Comparison of ENCODE assay signal across 1 cellular context in genomic region chr9:4740623-4741364, GRCh38.
A peak's percentile ranks its signal among the peaks of the same experiment; 100 is the strongest.
TF ChIP-seq lines count a peak whose summit lies in the region.

Gene AK3, minus strand, starts transcription at chr9:4741202. Its CDS starts 115 bp downstream, at chr9:4741087.

TF ChIP-seq in HepG2, 621 proteins besides CTCF, POLR2A, EP300 and RAD21 (continued from another document and continues in another):
- TF ChIP-seq MTF2 (CRISPR knock-in tag; IDR thresholded peaks at IDR 0.05; ENCODE audit: borderline replicate concordance) (no peak; the same call in 1 of the 2 replicates), KIAA2018 (CRISPR knock-in tag; IDR thresholded peaks at IDR 0.05; ENCODE audit: borderline replicate concordance) (no peak), ZFAT (CRISPR knock-in tag; conservative IDR thresholded peaks at IDR 0.05) (peak; percentile 93), GPBP1L1 (CRISPR knock-in tag; IDR thresholded peaks at IDR 0.05) (no peak), ZBTB37 (CRISPR knock-in tag; IDR thresholded peaks at IDR 0.05) (no peak), POLR2AphosphoS5 (IDR thresholded peaks at IDR 0.05; ENCODE audit: low read depth, low read length) (peak; percentile 77), NR2F6 (IDR thresholded peaks at IDR 0.05) (no peak), NR2F6 (CRISPR knock-in tag; IDR thresholded peaks at IDR 0.05) (peak; percentile 7; the same call in 1 of the 2 replicates), TBL1XR1 (IDR thresholded peaks at IDR 0.05; ENCODE audit: borderline replicate concordance, low read length, partially characterized antibody) (no peak), MLLT10 (CRISPR knock-in tag; IDR thresholded peaks at IDR 0.05) (no peak), MXD3 (CRISPR knock-in tag; IDR thresholded peaks at IDR 0.05) (peak; percentile 76; the same call in 1 of the 2 replicates), SMC3 (IDR thresholded peaks at IDR 0.05; ENCODE audit: low read length) (no peak), PCBP1 (IDR thresholded peaks at IDR 0.05; ENCODE audit: borderline replicate concordance, low read depth, low read length) (no peak), ZNF260 (CRISPR knock-in tag; IDR thresholded peaks at IDR 0.05; ENCODE audit: borderline replicate concordance, low read depth) (no peak), ZNF513 (CRISPR knock-in tag; conservative IDR thresholded peaks at IDR 0.05) (no peak), PTBP1 (IDR thresholded peaks at IDR 0.05; ENCODE audit: low read depth, low read length, poor library complexity, severe bottlenecking) (no peak), YEATS2 (CRISPR knock-in tag; IDR thresholded peaks at IDR 0.05; ENCODE audit: borderline replicate concordance) (peak; percentile 19), SAP130 (CRISPR knock-in tag; IDR thresholded peaks at IDR 0.05; ENCODE audit: low read depth) (peak; percentile 88), SSRP1 (CRISPR knock-in tag; IDR thresholded peaks at IDR 0.05) (no peak), NFYC (CRISPR knock-in tag; IDR thresholded peaks at IDR 0.05) (no peak), NAIF1 (CRISPR knock-in tag; IDR thresholded peaks at IDR 0.05; ENCODE audit: borderline replicate concordance) (no peak), KMT2B (CRISPR knock-in tag; IDR thresholded peaks at IDR 0.05) (peak; percentile 68), ZNF33B (CRISPR knock-in tag; IDR thresholded peaks at IDR 0.05) (no peak), ZSCAN20 (CRISPR knock-in tag; IDR thresholded peaks at IDR 0.05; ENCODE audit: borderline replicate concordance) (peak; percentile 88), ZNF407 (CRISPR knock-in tag; IDR thresholded peaks at IDR 0.05; ENCODE audit: not compliant biosample characterization) (peak; percentile 71), FOXA3 (CRISPR knock-in tag; IDR thresholded peaks at IDR 0.05) (peak; percentile 8; the same call in 1 of the 2 replicates), ZNF776 (CRISPR knock-in tag; IDR thresholded peaks at IDR 0.05) (no peak; the same call in 1 of the 2 replicates), ZBTB10 (CRISPR knock-in tag; IDR thresholded peaks at IDR 0.05; ENCODE audit: borderline replicate concordance) (peak; percentile 95), ZNF564 (CRISPR knock-in tag; IDR thresholded peaks at IDR 0.05) (peak; percentile 63; the same call in 1 of the 2 replicates)
